In genomic region chr4:134906404-134907023, GRCh38 we compare ENCODE assay signal across 9 cellular contexts.
A peak's percentile ranks its signal among the peaks of the same experiment; 100 is the strongest.
DNase-seq lines count a peak whose midpoint lies in the region; ATAC-seq and TF ChIP-seq lines count a peak whose summit lies in the region.
"Had no signal": no experiment of that assay in that cellular context is flagged by ENCODE, and none has a peak within 500 bp of the region (broad histone marks: within the 10 kb centered on the region; RNA-seq: fewer than 3 reads in every experiment).

No MANE protein-coding gene starts in this region.

- WGBS in IMR-90 (ENCODE audit: extremely low coverage in 2 of 2, insufficient read length in 1 of 2), 2 experiments, result no CpG with 5 or more reads among the region's 2 CpGs
- WGBS in upper lobe of left lung, 2 donors, result 63% methylated on average over 2 of the region's 2 CpGs

- POLR2A ChIA-PET in IMR-90 (lab: Charles Lee; ENCODE audit: unreplicated experiment), result no interaction called here

- H3K36me3 ChIP-seq in IMR-90 (ENCODE audit: control insufficient read depth, insufficient read depth, low read length) (no peaks in the 10 kb centered on the region), upper lobe of left lung (no peaks in the 10 kb centered on the region), right atrium auricular region (no peaks in the 10 kb centered on the region)

- H4K5ac ChIP-seq in IMR-90 (ENCODE audit: low read depth, low read length), result no peak overlapping the region

- H2AFZ ChIP-seq in IMR-90 (replicated peaks; ENCODE audit: low read length, poor library complexity), result no peak overlapping the region

- no peak for TF ChIP-seq RAD21 in IMR-90 (IDR thresholded peaks at IDR 0.05; ENCODE audit: low read length)

- no peak overlapping the region for H3K4ac ChIP-seq in IMR-90 (ENCODE audit: low read depth, low read length)

- no peaks in the 10 kb centered on the region for H3K4me1 ChIP-seq in IMR-90 (ENCODE audit: control insufficient read depth, insufficient read depth, low read length)
- H3K4me1 ChIP-seq in upper lobe of left lung, result no peaks in the 10 kb centered on the region
- no peaks in the 10 kb centered on the region for H3K4me1 ChIP-seq in right atrium auricular region

- dilution Hi-C loops in IMR-90 (cut with HindIII; ENCODE audit: low sequenced_read_pairs, unreplicated experiment), result no loop called here

- no peaks in the 10 kb centered on the region for H3K79me1 ChIP-seq in IMR-90 (ENCODE audit: low read depth in 1 of 2, low read length in 2 of 2)

- H2BK20ac ChIP-seq in IMR-90 (ENCODE audit: low read depth, low read length), result no peak overlapping the region

- ATAC-seq in IMR-90 (ENCODE audit: low read depth), result 0 out of 2 replicates have a peak, but pooled peaks have one; percentile 49
- ATAC-seq in upper lobe of left lung (ENCODE audit: low FRiP score in 2 of 2), result no peak
- no peak for ATAC-seq in HG03520 (IDR thresholded peaks at IDR 0.05; ENCODE audit: unreplicated experiment)
- no peak for ATAC-seq in HG03045 (IDR thresholded peaks at IDR 0.05; ENCODE audit: unreplicated experiment)
- ATAC-seq: K562 had no signal

- H2BK120ac ChIP-seq in IMR-90 (ENCODE audit: low read depth, low read length), result no peak overlapping the region

- TF ChIP-seq POLR2A in IMR-90 (IDR thresholded peaks at IDR 0.05; ENCODE audit: low read depth, low read length), result no peak
- no peak for TF ChIP-seq POLR2A in upper lobe of left lung (IDR thresholded peaks at IDR 0.05)

- TF ChIP-seq CTCF in IMR-90 (conservative IDR thresholded peaks at IDR 0.05; ENCODE audit: low read depth, low read length) (no peak; the same call in 1 of the 2 replicates), VCaP (conservative IDR thresholded peaks at IDR 0.05) (peak; percentile 70), upper lobe of left lung (IDR thresholded peaks at IDR 0.05) (no peak), right atrium auricular region (IDR thresholded peaks at IDR 0.05) (no peak)

- H3K27me3 ChIP-seq in IMR-90 (ENCODE audit: control insufficient read depth, insufficient read depth, low read length) (no peaks in the 10 kb centered on the region), upper lobe of left lung (no peaks in the 10 kb centered on the region), right atrium auricular region (no peaks in the 10 kb centered on the region)

- TF ChIP-seq EP300 in upper lobe of left lung (IDR thresholded peaks at IDR 0.05), result no peak

- CTCF ChIA-PET in IMR-90 (lab: Yijun Ruan, JAX), result no interaction called here

- H3K4me2 ChIP-seq in IMR-90 (ENCODE audit: low read depth, low read length), result no peak overlapping the region

- H3K9me3 ChIP-seq in IMR-90 (ENCODE audit: control insufficient read depth, insufficient read depth, low read length) (no peaks in the 10 kb centered on the region; the same call in 1 of the 2 replicates), upper lobe of left lung (no peaks in the 10 kb centered on the region), right atrium auricular region (no peaks in the 10 kb centered on the region)

- no peak overlapping the region for H4K91ac ChIP-seq in IMR-90 (ENCODE audit: insufficient read depth, low read depth, low read length)

- peak; percentile 15 for DNase-seq in COLO829 (ENCODE audit: low spot score)
- no peak for DNase-seq in IMR-90
- DNase-seq in kidney glomerular epithelial cell (lab: John Stamatoyannopoulos, UW), result peak; percentile 48
- no peak for DNase-seq in upper lobe of left lung
- no peak for DNase-seq in right atrium auricular region (ENCODE audit: low spot score)

- intact Hi-C loops in IMR-90 (cut with micrococcal nuclease), result loop anchor here (10.0 kb wide), 1 partner anchor 1762 kb away; the partner anchor contains the start of gene PCDH10

- no peak overlapping the region for H2BK5ac ChIP-seq in IMR-90 (ENCODE audit: low read depth, low read length, poor library complexity, severe bottlenecking)

- H3K56ac ChIP-seq in IMR-90 (ENCODE audit: extremely low read depth, insufficient read depth, low read length), result no peak overlapping the region

- H3K14ac ChIP-seq in IMR-90 (replicated peaks; ENCODE audit: low read depth, low read length), result no peak overlapping the region

- no peaks in the 10 kb centered on the region for H3K9me1 ChIP-seq in IMR-90 (ENCODE audit: insufficient read depth, low read length)

- no peak overlapping the region for H2AK5ac ChIP-seq in IMR-90 (ENCODE audit: low read depth, low read length)

- H3K4me3 ChIP-seq in IMR-90 (ENCODE audit: insufficient read depth, low read depth, low read length), result no peak overlapping the region
- no peak overlapping the region for H3K4me3 ChIP-seq in upper lobe of left lung
- H3K4me3 ChIP-seq in right atrium auricular region, result no peak overlapping the region
- H3K4me3 ChIP-seq: K562 had no signal

- no peak overlapping the region for H2AK9ac ChIP-seq in IMR-90 (replicated peaks; ENCODE audit: low read depth, low read length, poor library complexity)

- no peak overlapping the region for H3K18ac ChIP-seq in IMR-90 (ENCODE audit: low read depth, low read length)

- no TSS peak for BruUV-seq in IMR-90 (replicated peaks; lab: Mats Ljungman, UMichigan)

- H4K20me1 ChIP-seq in IMR-90 (ENCODE audit: insufficient read depth, low read length), result no peaks in the 10 kb centered on the region

- H3K27ac ChIP-seq in IMR-90 (ENCODE audit: insufficient read depth, low read length) (no peak overlapping the region), VCaP (no peak overlapping the region), upper lobe of left lung (no peak overlapping the region), right atrium auricular region (no peak overlapping the region)

- in situ Hi-C loops in IMR-90 (cut with MboI; ENCODE audit: low sequenced_read_pairs), result no loop called here

- no peak overlapping the region for H3K9ac ChIP-seq in IMR-90 (ENCODE audit: low read depth, low read length)

- H3K23ac ChIP-seq in IMR-90 (ENCODE audit: low read depth, low read length), result no peak overlapping the region

- no peak overlapping the region for H2BK15ac ChIP-seq in IMR-90 (ENCODE audit: low read depth, low read length)

- H4K8ac ChIP-seq in IMR-90 (ENCODE audit: low read depth in 2 of 2, low read length in 2 of 2), result no peak overlapping the region

TF ChIP-seq in IMR-90, 13 proteins besides CTCF, POLR2A, EP300 and RAD21:
- no peak for TF ChIP-seq USF2 (IDR thresholded peaks at IDR 0.05; ENCODE audit: low read depth, low read length)
- no peak for TF ChIP-seq ELK1 (IDR thresholded peaks at IDR 0.05; ENCODE audit: borderline replicate concordance, low read depth, low read length)
- TF ChIP-seq RFX5 (IDR thresholded peaks at IDR 0.05; ENCODE audit: low read depth, low read length), result no peak
- TF ChIP-seq SMC3 (IDR thresholded peaks at IDR 0.05; ENCODE audit: low read depth, low read length), result no peak
- no peak for TF ChIP-seq MAFK (IDR thresholded peaks at IDR 0.05; ENCODE audit: low read depth, low read length)
- TF ChIP-seq RCOR1 (IDR thresholded peaks at IDR 0.05; ENCODE audit: insufficient replicate concordance, low read length), result no peak
- TF ChIP-seq CHD1 (IDR thresholded peaks at IDR 0.05; ENCODE audit: low read depth, low read length), result no peak
- TF ChIP-seq FOS (IDR thresholded peaks at IDR 0.05; ENCODE audit: low read depth, low read length), result no peak
- no peak for TF ChIP-seq NFE2L2 (IDR thresholded peaks at IDR 0.05; ENCODE audit: low read depth, low read length)
- no peak for TF ChIP-seq MXI1 (IDR thresholded peaks at IDR 0.05; ENCODE audit: borderline replicate concordance, low read depth, low read length)
- no peak for TF ChIP-seq CEBPB (IDR thresholded peaks at IDR 0.05; ENCODE audit: low read depth, low read length)
- TF ChIP-seq MAZ (IDR thresholded peaks at IDR 0.05; ENCODE audit: borderline replicate concordance, low read depth, low read length), result no peak
- no peak for TF ChIP-seq BHLHE40 (IDR thresholded peaks at IDR 0.05; ENCODE audit: low read depth, low read length)
TF ChIP-seq in IMR-90: peak in this region for 0.

Comparison
In these comparisons a context has a peak if more than half of its experiments do, and no peak if none do; other contexts are left out.
1. DNase-seq: peak in COLO829 (single experiment) and kidney glomerular epithelial cell (single experiment); none in IMR-90 (single experiment), upper lobe of left lung (0 of 2) and right atrium auricular region (single experiment).